ENCODE assay signal across 1 cellular context in the genomic region with DNA sequence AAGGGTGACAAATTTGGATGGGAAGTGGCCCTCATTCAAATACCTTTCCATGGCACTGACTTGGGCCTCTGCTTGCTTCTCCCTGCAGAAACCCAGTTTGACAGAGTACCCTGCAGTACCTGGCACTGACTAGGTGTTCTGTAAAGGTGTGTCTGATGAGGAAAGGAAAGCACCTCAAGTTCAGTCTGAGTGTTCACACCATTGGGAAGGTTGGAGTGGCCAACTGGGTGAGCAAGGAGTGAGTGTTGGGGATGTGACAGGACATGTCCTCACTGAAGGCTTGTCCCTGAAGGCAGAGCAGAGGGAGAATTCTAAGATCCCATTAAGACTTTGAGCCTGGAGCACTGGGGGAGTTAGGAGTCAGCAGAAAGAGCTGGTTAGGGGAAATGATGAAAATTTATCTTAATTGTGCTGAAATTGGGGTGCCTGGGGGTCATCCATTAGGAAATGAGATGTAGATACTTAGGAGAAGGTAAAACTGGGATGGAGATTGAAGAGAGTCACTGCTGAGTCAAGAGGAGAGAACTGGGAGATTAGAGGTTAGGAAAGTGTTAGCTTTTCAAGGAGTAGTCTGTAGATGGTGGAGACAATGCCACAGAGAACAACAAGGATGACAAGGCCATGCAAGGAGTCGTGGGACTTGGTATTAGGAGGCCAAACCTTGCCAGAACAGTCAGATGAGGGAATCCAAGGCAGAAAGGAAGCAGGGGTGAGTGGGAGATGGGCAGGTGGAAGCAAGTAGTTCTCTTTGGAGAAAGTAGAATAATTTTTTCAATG.
TF ChIP-seq lines count a peak whose summit lies in the region.

No MANE protein-coding gene starts in this region.

TF ChIP-seq in GM12878, 131 proteins besides CTCF, POLR2A, EP300 and RAD21:
- no peak for TF ChIP-seq NR2C2 (IDR thresholded peaks at IDR 0.05; ENCODE audit: borderline replicate concordance, control insufficient read depth, insufficient read length, low read depth)
- TF ChIP-seq ZNF274 (IDR thresholded peaks at IDR 0.05; ENCODE audit: insufficient read depth, insufficient read length): no peak
TF ChIP-seq in GM12878: peak in this region for 0.
